ENCODE assay signal across 10 cellular contexts in the genomic region with DNA sequence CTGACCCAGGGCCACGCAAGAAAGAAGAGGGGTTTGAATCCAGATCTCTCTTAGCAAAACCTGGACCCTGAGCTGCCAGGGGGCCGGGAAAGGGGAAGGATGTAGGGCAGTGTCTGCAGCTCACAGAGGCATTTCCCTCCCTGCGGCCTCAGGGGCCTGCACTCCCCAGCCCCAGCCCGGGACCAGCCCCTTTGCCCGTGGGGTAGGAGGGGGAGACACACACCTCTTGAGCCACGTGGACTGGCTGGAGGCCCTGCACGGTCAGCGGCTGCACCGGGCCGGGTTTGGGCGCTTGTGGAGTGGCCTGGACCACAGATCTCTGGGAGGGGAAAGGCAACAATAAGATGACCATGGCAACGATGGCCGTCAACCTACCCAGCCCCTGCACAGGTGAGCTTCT. TPM values are rescaled to one million over a fixed set of nuclear protein-coding genes. Genes with fewer than 3 reads are reported as not detected.
DNase-seq lines count a peak whose midpoint lies in the region; ATAC-seq, FAIRE-seq and TF ChIP-seq lines count a peak whose summit lies in the region.
"Had no signal": no experiment of that assay in that cellular context is flagged by ENCODE, and none has a peak within 500 bp of the region (broad histone marks: within the 10 kb centered on the region; RNA-seq: fewer than 3 reads in every experiment).

No MANE protein-coding gene starts in this region.

- POLR2A ChIA-PET in activated CD4-positive, alpha-beta memory T cell treated with anti-CD3 and anti-CD28 coated beads for 36 hours (lab: Charles Lee) = no interaction called here

- CTCF ChIA-PET in activated CD4-positive, alpha-beta memory T cell treated with anti-CD3 and anti-CD28 coated beads for 36 hours (lab: Charles Lee) = interaction anchor here (1.2 kb wide), 1 partner anchor 80 kb away, joined by 4 read pairs; no protein-coding TSS in a partner anchor

- no peak overlapping the region for H4K5ac ChIP-seq in H9 (ENCODE audit: insufficient read length, low read depth, low read length)

- H3K27ac ChIP-seq in H9 (ENCODE audit: insufficient read length, low read depth, low read length) (no peak overlapping the region), astrocyte (ENCODE audit: low read depth, low read length) (no peak overlapping the region), layer of hippocampus (ENCODE audit: low read depth, low read length) (peak overlapping the region; percentile 46)

- H2BK15ac ChIP-seq in H9 (ENCODE audit: low read depth, low read length) = no peak overlapping the region

- H4K8ac ChIP-seq in H9 (replicated peaks; ENCODE audit: insufficient read length, low read depth, low read length) = no peak overlapping the region

- H2BK12ac ChIP-seq in H9 (ENCODE audit: insufficient read length, low read depth, low read length) = no peak overlapping the region

- no peak overlapping the region for H3K4ac ChIP-seq in H9 (ENCODE audit: low read depth, low read length)

- H3K14ac ChIP-seq in H9 (ENCODE audit: insufficient read depth, low read length) = peak overlapping the region; percentile 88; the same call in 1 of the 2 replicates

- H4K91ac ChIP-seq in H9 (ENCODE audit: insufficient read length, low read depth, low read length) = no peak overlapping the region

- intact Hi-C loops in activated CD4-positive, alpha-beta memory T cell treated with anti-CD3 and anti-CD28 coated beads for 36 hours (cut with micrococcal nuclease) = no loop called here

- H3K4me2 ChIP-seq in H9 (ENCODE audit: insufficient read depth, insufficient read length, low read length) (peak overlapping the region; percentile 20), astrocyte (ENCODE audit: low read length) (peak overlapping the region; percentile 48)

- H3K36me3 Mint-ChIP-seq in H9 (ENCODE audit: insufficient read depth in 1 of 3, low read depth in 3 of 3) (peaks cover 0 to 19% (median 6%) of the 10 kb centered on the region in 3 experiments; a peak in 5 of 7 replicates), astrocyte (ENCODE audit: low read depth, unreplicated experiment) (peaks cover 16% of the 10 kb centered on the region)
- peaks cover 19% of the 10 kb centered on the region for H3K36me3 Mint-ChIP-seq in stimulated activated effector memory CD8-positive, alpha-beta T cell treated with anti-CD3 and anti-CD28 coated beads, Interleukin-12 subunit alpha, Interleukin-12 subunit beta, amount 100 ng/mL, for 72 hours
- peaks cover 8% of the 10 kb centered on the region for H3K36me3 Mint-ChIP-seq in activated CD4-positive, alpha-beta memory T cell treated with anti-CD3 and anti-CD28 coated beads for 36 hours

- H3K18ac ChIP-seq in H9 (ENCODE audit: insufficient read length, low read depth, low read length) = peak overlapping the region; percentile 68

- no peaks in the 10 kb centered on the region for H3K23me2 ChIP-seq in H9 (ENCODE audit: insufficient read length, low read depth, low read length, poor library complexity, severe bottlenecking)

- DNase-seq in H9 (no peak), astrocyte (ENCODE audit: low read depth) (no peak), NCI-H1417 treated with DMSO at 0.1 percent for 48 hours (lab: John Stamatoyannopoulos, UW) (no peak), NCI-H1105 treated with DMSO at 0.1 percent for 48 hours (lab: John Stamatoyannopoulos, UW) (no peak)
- no peak for DNase-seq in stimulated activated effector memory CD8-positive, alpha-beta T cell treated with anti-CD3 and anti-CD28 coated beads, Interleukin-12 subunit alpha, Interleukin-12 subunit beta, amount 100 ng/mL, for 72 hours (ENCODE audit: low spot score in 2 of 2)
- DNase-seq in activated CD4-positive, alpha-beta memory T cell treated with anti-CD3 and anti-CD28 coated beads for 36 hours = no peak
- DNase-seq: activated CD4-positive, CD25-positive, alpha-beta regulatory T cell had no signal

- H3K56ac ChIP-seq in H9 (ENCODE audit: insufficient read length, low read depth, low read length) = no peak overlapping the region

- H3K36me3 ChIP-seq in astrocyte (ENCODE audit: insufficient read depth, low read length) = no peaks in the 10 kb centered on the region

- H3K9me3 ChIP-seq in H9 (ENCODE audit: control insufficient read depth, low read depth, low read length) = no peaks in the 10 kb centered on the region
- no peaks in the 10 kb centered on the region for H3K9me3 ChIP-seq in astrocyte (ENCODE audit: insufficient read depth, low read depth, low read length)

- no peak for FAIRE-seq in astrocyte (lab: Jason Lieb, UNC)

- H2AFZ ChIP-seq in H9 (ENCODE audit: low read length) (no peak overlapping the region), astrocyte (ENCODE audit: low read depth, low read length) (no peak overlapping the region)

- H4K20me1 ChIP-seq in H9 (ENCODE audit: control insufficient read depth, insufficient read depth, insufficient read length) (no peaks in the 10 kb centered on the region), astrocyte (ENCODE audit: insufficient read depth, low read length) (no peaks in the 10 kb centered on the region)

- H3K79me2 ChIP-seq in H9 (ENCODE audit: insufficient read depth, low read length) (no peaks in the 10 kb centered on the region), astrocyte (ENCODE audit: insufficient read depth, low read length) (no peaks in the 10 kb centered on the region)

- H3T11ph ChIP-seq in H9 (ENCODE audit: low read length) = no peak overlapping the region

- no peak overlapping the region for H3K23ac ChIP-seq in H9 (ENCODE audit: insufficient read length, low read depth, low read length)

- no peak overlapping the region for H2BK120ac ChIP-seq in H9 (ENCODE audit: low read depth, low read length, poor library complexity, severe bottlenecking)

- no peak overlapping the region for H2AK5ac ChIP-seq in H9 (ENCODE audit: insufficient read length, low read length)

- H3K27ac Mint-ChIP-seq in H9 (no peak overlapping the region), astrocyte (ENCODE audit: unreplicated experiment) (no peak overlapping the region)
- peak overlapping the region; percentile 37 for H3K27ac Mint-ChIP-seq in stimulated activated effector memory CD8-positive, alpha-beta T cell treated with anti-CD3 and anti-CD28 coated beads, Interleukin-12 subunit alpha, Interleukin-12 subunit beta, amount 100 ng/mL, for 72 hours
- H3K27ac Mint-ChIP-seq in activated CD4-positive, alpha-beta memory T cell treated with anti-CD3 and anti-CD28 coated beads for 36 hours = no peak overlapping the region

- H3K4me1 Mint-ChIP-seq in H9 (peaks cover 15 to 23% of the 10 kb centered on the region in 2 experiments), astrocyte (ENCODE audit: low read depth, unreplicated experiment) (peaks cover 6% of the 10 kb centered on the region)
- peaks cover 9% of the 10 kb centered on the region for H3K4me1 Mint-ChIP-seq in stimulated activated effector memory CD8-positive, alpha-beta T cell treated with anti-CD3 and anti-CD28 coated beads, Interleukin-12 subunit alpha, Interleukin-12 subunit beta, amount 100 ng/mL, for 72 hours
- peaks cover 11% of the 10 kb centered on the region for H3K4me1 Mint-ChIP-seq in activated CD4-positive, alpha-beta memory T cell treated with anti-CD3 and anti-CD28 coated beads for 36 hours (ENCODE audit: low read depth)
- H3K4me1 Mint-ChIP-seq: brain had no signal

- ATAC-seq in stimulated activated effector memory CD8-positive, alpha-beta T cell treated with anti-CD3 and anti-CD28 coated beads, Interleukin-12 subunit alpha, Interleukin-12 subunit beta, amount 100 ng/mL, for 72 hours = peak; percentile 2
- ATAC-seq in HG02970 (IDR thresholded peaks at IDR 0.05; ENCODE audit: low FRiP score, unreplicated experiment) = no peak

- H3K9me3 Mint-ChIP-seq in H9 (no peaks in the 10 kb centered on the region), astrocyte (ENCODE audit: unreplicated experiment) (no peaks in the 10 kb centered on the region)
- H3K9me3 Mint-ChIP-seq in stimulated activated effector memory CD8-positive, alpha-beta T cell treated with anti-CD3 and anti-CD28 coated beads, Interleukin-12 subunit alpha, Interleukin-12 subunit beta, amount 100 ng/mL, for 72 hours = no peaks in the 10 kb centered on the region
- H3K9me3 Mint-ChIP-seq in activated CD4-positive, alpha-beta memory T cell treated with anti-CD3 and anti-CD28 coated beads for 36 hours = no peaks in the 10 kb centered on the region
- H3K9me3 Mint-ChIP-seq: brain had no signal

- H3K9ac ChIP-seq in H9 (ENCODE audit: extremely low read depth, insufficient read length, low read length) = no peak overlapping the region
- no peak overlapping the region for H3K9ac ChIP-seq in astrocyte (ENCODE audit: low read length)

- H2BK20ac ChIP-seq in H9 (ENCODE audit: low read depth, low read length, poor library complexity, severe bottlenecking) = no peak overlapping the region

- no peaks in the 10 kb centered on the region for H3K27me3 Mint-ChIP-seq in H9 (ENCODE audit: low read depth)
- H3K27me3 Mint-ChIP-seq in astrocyte (ENCODE audit: low read depth, unreplicated experiment) = no peaks in the 10 kb centered on the region
- H3K27me3 Mint-ChIP-seq in activated CD4-positive, alpha-beta memory T cell treated with anti-CD3 and anti-CD28 coated beads for 36 hours = no peaks in the 10 kb centered on the region
- H3K27me3 Mint-ChIP-seq: brain had no signal

- TF ChIP-seq CTCF in H9 (conservative IDR thresholded peaks at IDR 0.05) (no peak), astrocyte (IDR thresholded peaks at IDR 0.05; ENCODE audit: insufficient read depth, low read depth, low read length) (no peak)

- H3K4me1 ChIP-seq in H9 (ENCODE audit: insufficient read depth, low read length) = no peaks in the 10 kb centered on the region
- H3K4me1 ChIP-seq in astrocyte (ENCODE audit: insufficient read depth, low read length) = no peaks in the 10 kb centered on the region

- WGBS in H9 (ENCODE audit: extremely low coverage, insufficient read length, low lambda C conversion rate) = no CpG with 5 or more reads among the region's 13 CpGs

- no peak overlapping the region for H2BK5ac ChIP-seq in H9 (ENCODE audit: insufficient read length, low read length)

- H3K4me3 ChIP-seq in astrocyte (ENCODE audit: insufficient read depth, low read depth, low read length) = no peak overlapping the region

- peak overlapping the region; percentile 54 to 72 for H3K4me3 Mint-ChIP-seq in H9
- no peak overlapping the region for H3K4me3 Mint-ChIP-seq in astrocyte (ENCODE audit: unreplicated experiment)
- H3K4me3 Mint-ChIP-seq in stimulated activated effector memory CD8-positive, alpha-beta T cell treated with anti-CD3 and anti-CD28 coated beads, Interleukin-12 subunit alpha, Interleukin-12 subunit beta, amount 100 ng/mL, for 72 hours = peak overlapping the region; percentile 59
- H3K4me3 Mint-ChIP-seq in activated CD4-positive, alpha-beta memory T cell treated with anti-CD3 and anti-CD28 coated beads for 36 hours = no peak overlapping the region
- H3K4me3 Mint-ChIP-seq: brain had no signal

- no peaks in the 10 kb centered on the region for H3K27me3 ChIP-seq in H9 (ENCODE audit: insufficient read depth, low read length)
- no peaks in the 10 kb centered on the region for H3K27me3 ChIP-seq in astrocyte (ENCODE audit: insufficient read depth, low read length)
- no peaks in the 10 kb centered on the region for H3K27me3 ChIP-seq in layer of hippocampus (ENCODE audit: control insufficient read depth, insufficient read depth, low read length)

- no peaks in the 10 kb centered on the region for H3K79me1 ChIP-seq in H9 (ENCODE audit: insufficient read depth, low read depth, low read length, poor library complexity, severe bottlenecking)

RNA-seq across cellular contexts. Expression of gene RFX1, which starts 26.9 kb away (rescaled TPM):
- total RNA-seq in H9 (2021) (19.2 and 21.4 TPM in 2 replicates), astrocyte (11.8 and 13.0 TPM in 2 replicates)
- total RNA-seq in activated CD4-positive, alpha-beta memory T cell treated with anti-CD3 and anti-CD28 coated beads for 36 hours = 10 to 100 TPM; 14.4 to 15.2 TPM

RNA-seq across cellular contexts. Expression of gene DCAF15, which starts 26.9 kb away (rescaled TPM):
- total RNA-seq in H9 (2021) (82.2 and 82.5 TPM in 2 replicates), astrocyte (29.6 and 32.2 TPM in 2 replicates)
- total RNA-seq in activated CD4-positive, alpha-beta memory T cell treated with anti-CD3 and anti-CD28 coated beads for 36 hours = 10 to 100 TPM; 67.0 to 72.0 TPM

RNA-seq across cellular contexts. Expression of gene PODNL1, which starts 41.0 kb away (rescaled TPM):
- total RNA-seq in H9 (2021) (0.68 TPM in 2 replicates), astrocyte (3.3 and 3.7 TPM in 2 replicates)
- under 1 TPM; 0.34 to 0.50 TPM for total RNA-seq in activated CD4-positive, alpha-beta memory T cell treated with anti-CD3 and anti-CD28 coated beads for 36 hours

RNA-seq across cellular contexts. Expression of gene RLN3, which starts 48.7 kb away (rescaled TPM):
- not detected in 2 replicates for total RNA-seq in H9 (2021)
- total RNA-seq in astrocyte = not detected in 2 replicates
- total RNA-seq in activated CD4-positive, alpha-beta memory T cell treated with anti-CD3 and anti-CD28 coated beads for 36 hours = not detected

RNA-seq across cellular contexts. Expression of gene IL27RA, which starts 52.3 kb away (rescaled TPM):
- total RNA-seq in H9 (2021) (13.6 and 14.6 TPM in 2 replicates), astrocyte (5.7 and 6.3 TPM in 2 replicates)
- 10 to 100 TPM; 61.9 to 62.0 TPM for total RNA-seq in activated CD4-positive, alpha-beta memory T cell treated with anti-CD3 and anti-CD28 coated beads for 36 hours

Comparison
In these comparisons a context has a peak if more than half of its experiments do, and no peak if none do; other contexts are left out.
1. H3K4me3 Mint-ChIP-seq: peak in H9 (2 of 2) and stimulated activated effector memory CD8-positive, alpha-beta T cell treated with anti-CD3 and anti-CD28 coated beads, Interleukin-12 subunit alpha, Interleukin-12 subunit beta, amount 100 ng/mL, for 72 hours (single experiment); none in astrocyte (single experiment) and activated CD4-positive, alpha-beta memory T cell treated with anti-CD3 and anti-CD28 coated beads for 36 hours (single experiment).